ENCODE assay signal across 25 cellular contexts in the genomic region with DNA sequence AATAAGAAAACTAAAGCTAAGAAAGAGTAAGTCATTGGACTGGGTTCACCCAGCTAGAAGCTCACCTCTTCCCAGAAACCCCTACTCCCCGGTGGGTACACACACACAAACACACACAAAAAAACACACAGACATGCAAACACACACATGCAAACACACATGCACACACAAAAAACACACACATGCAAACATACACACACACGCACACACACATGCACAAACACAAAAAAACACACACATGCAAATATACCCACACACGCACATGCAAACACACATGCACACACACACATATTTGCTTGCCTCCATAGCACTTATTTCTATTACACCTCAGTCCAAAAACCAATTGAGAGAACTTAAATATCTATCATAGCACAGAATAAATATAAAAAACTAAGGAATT.
"Had no signal": no experiment of that assay in that cellular context is flagged by ENCODE, and none has a peak within 500 bp of the region (broad histone marks: within the 10 kb centered on the region; RNA-seq: fewer than 3 reads in every experiment).

No MANE protein-coding gene starts in this region.

- DNase-seq: activated B cell treated with CpG ODN at 0.5 μM for 24 hours; activated CD4-positive, alpha-beta T cell treated with anti-CD3 and anti-CD28 coated beads for 1 hour; activated CD4-positive, alpha-beta T cell treated with anti-CD3 and anti-CD28 coated beads, Interleukin-2, amount 10 ng/mL, durations not matched to agents 24 days and 14 days; activated CD4-positive, alpha-beta T cell treated with anti-CD3 and anti-CD28 coated beads, Interleukin-2, amount 50 U/mL, for 48 hours; activated CD8-positive, alpha-beta memory T cell treated with anti-CD3 and anti-CD28 coated beads for 24 hours; activated naive CD4-positive, alpha-beta T cell treated with anti-CD3 and anti-CD28 coated beads, Interleukin-2, amount 50 U/mL, for 16 hours; activated naive CD8-positive, alpha-beta T cell treated with anti-CD3 and anti-CD28 coated beads, Interleukin-2, amount 50 U/mL, for 24 hours; activated T-cell treated with anti-CD3 and anti-CD28 coated beads, Interleukin-2, amount 50 U/mL, for 72 hours; amniotic stem cell; body of pancreas; central memory CD4-positive, alpha-beta T cell; MM.1S; NCI-H1105; NCI-H1436; NCI-H1694 treated with DMSO at 0.1 percent for 48 hours; NCI-H446 treated with DMSO at 0.1 percent for 48 hours; NCI-H524 treated with DMSO at 0.1 percent for 48 hours; NCI-H82; SIG-M5; T-cell; T-helper 2 cell; T1000 had no signal

- H3K27me3 ChIP-seq: ascending aorta, body of pancreas had no signal

- H3K27ac Mint-ChIP-seq: activated B cell treated with CpG ODN at 0.5 μM for 24 hours; activated CD4-positive, alpha-beta T cell treated with anti-CD3 and anti-CD28 coated beads, Interleukin-2, amount 10 ng/mL, durations not matched to agents 24 days and 14 days; activated naive CD8-positive, alpha-beta T cell treated with anti-CD3 and anti-CD28 coated beads, Interleukin-2, amount 50 U/mL, for 24 hours had no signal

- FAIRE-seq: bronchial epithelial cell, TTC549 had no signal

- H3K9me3 ChIP-seq: ascending aorta had no signal

- H3K27me3 Mint-ChIP-seq: activated B cell treated with CpG ODN at 0.5 μM for 24 hours; activated CD4-positive, alpha-beta T cell treated with anti-CD3 and anti-CD28 coated beads, Interleukin-2, amount 10 ng/mL, durations not matched to agents 24 days and 14 days; activated naive CD8-positive, alpha-beta T cell treated with anti-CD3 and anti-CD28 coated beads, Interleukin-2, amount 50 U/mL, for 24 hours; T-cell had no signal

- H3K4me3 Mint-ChIP-seq: activated B cell treated with CpG ODN at 0.5 μM for 24 hours; activated CD4-positive, alpha-beta T cell treated with anti-CD3 and anti-CD28 coated beads, Interleukin-2, amount 10 ng/mL, durations not matched to agents 24 days and 14 days; activated naive CD8-positive, alpha-beta T cell treated with anti-CD3 and anti-CD28 coated beads, Interleukin-2, amount 50 U/mL, for 24 hours; activated T-cell treated with anti-CD3 and anti-CD28 coated beads, Interleukin-2, amount 50 U/mL, for 72 hours had no signal

- H3K4me3 ChIP-seq: ascending aorta, body of pancreas had no signal

- H3K4me1 ChIP-seq: ascending aorta had no signal

- H3K27ac ChIP-seq: ascending aorta, body of pancreas had no signal

- H3K9me3 Mint-ChIP-seq: activated CD4-positive, alpha-beta T cell treated with anti-CD3 and anti-CD28 coated beads, Interleukin-2, amount 10 ng/mL, durations not matched to agents 24 days and 14 days; activated naive CD8-positive, alpha-beta T cell treated with anti-CD3 and anti-CD28 coated beads, Interleukin-2, amount 50 U/mL, for 24 hours; activated T-cell treated with anti-CD3 and anti-CD28 coated beads, Interleukin-2, amount 50 U/mL, for 72 hours; T-cell had no signal

- ATAC-seq: activated naive CD8-positive, alpha-beta T cell treated with anti-CD3 and anti-CD28 coated beads, Interleukin-2, amount 50 U/mL, for 24 hours; activated T-cell treated with anti-CD3 and anti-CD28 coated beads, Interleukin-2, amount 50 U/mL, for 72 hours; body of pancreas; T-cell had no signal

- H3K36me3 ChIP-seq: ascending aorta had no signal
